ENCODE assay signal across 14 cellular contexts in genomic region chr2:37829616-37830385, GRCh38.
DNase-seq lines count a peak whose midpoint lies in the region; ATAC-seq and TF ChIP-seq lines count a peak whose summit lies in the region.
"Had no signal": no experiment of that assay in that cellular context is flagged by ENCODE, and none has a peak within 500 bp of the region (broad histone marks: within the 10 kb centered on the region; RNA-seq: fewer than 3 reads in every experiment).

No MANE protein-coding gene starts in this region.

- H3K4me3 ChIP-seq in right atrium auricular region (no peak overlapping the region), muscle layer of colon (ENCODE audit: low read depth in 1 of 2, low read length in 2 of 2) (no peak overlapping the region)
- H3K4me3 ChIP-seq: lung, stomach had no signal

- DNase-seq in right atrium auricular region (ENCODE audit: low spot score), result no peak
- DNase-seq in left cardiac atrium, result no peak
- DNase-seq in iPS-NIHi7 (ENCODE audit: extremely low spot score), result no peak
- DNase-seq in NCI-H2081 treated with DMSO at 0.1 percent for 48 hours (lab: John Stamatoyannopoulos, UW), result no peak
- no peak for DNase-seq in activated CD4-positive, CD25-positive, alpha-beta regulatory T cell treated with anti-CD3 and anti-CD28 coated beads, Interleukin-2, amount 50 U/mL, for 72 hours
- DNase-seq: DND-41, NCI-H1694, NCI-H774, small intestine, stomach had no signal

- H3K27me3 ChIP-seq in right atrium auricular region, result no peaks in the 10 kb centered on the region
- H3K27me3 ChIP-seq in muscle layer of colon (ENCODE audit: control insufficient read depth in 1 of 2, insufficient read depth in 2 of 2, low read length in 2 of 2), result no peaks in the 10 kb centered on the region
- H3K27me3 ChIP-seq: stomach had no signal

- H3K27ac ChIP-seq in right atrium auricular region (peak overlapping the region; percentile 20 to 69), muscle layer of colon (ENCODE audit: low read depth, low read length) (peak overlapping the region; percentile 25)

- H3K9me3 ChIP-seq in right atrium auricular region, result no peaks in the 10 kb centered on the region
- H3K9me3 ChIP-seq in muscle layer of colon (ENCODE audit: low read length), result no peaks in the 10 kb centered on the region
- H3K9me3 ChIP-seq: stomach had no signal

- intact Hi-C loops in left cardiac atrium (cut with DNase I), result loop anchor here in 1 of 2 donors (5.0 kb wide), 3 partner anchors 48 to 432 kb away; partner anchors contain the start of gene CDC42EP3

- H3K9ac ChIP-seq in muscle layer of colon (ENCODE audit: low read length), result no peak overlapping the region

- no peaks in the 10 kb centered on the region for H3K36me3 ChIP-seq in right atrium auricular region
- H3K36me3 ChIP-seq in muscle layer of colon (ENCODE audit: insufficient read depth, low read length), result no peaks in the 10 kb centered on the region
- H3K36me3 ChIP-seq: stomach had no signal

- H3K4me1 ChIP-seq in right atrium auricular region, result peaks cover 0 to 36% of the 10 kb centered on the region in 2 donors
- peaks cover 18% of the 10 kb centered on the region for H3K4me1 ChIP-seq in muscle layer of colon (ENCODE audit: insufficient read depth, low read length)

- no peak for TF ChIP-seq CTCF in right atrium auricular region (IDR thresholded peaks at IDR 0.05)

- ATAC-seq in left cardiac atrium (no peak), SK-N-SH treated with all-trans-retinoic acid at 6 μM for 48 hours (no peak; the same call in 2 of the 3 replicates), GM18520 (IDR thresholded peaks at IDR 0.05; ENCODE audit: unreplicated experiment) (no peak)

TF ChIP-seq in SK-N-SH treated with all-trans-retinoic acid at 6 μM for 48 hours, 23 proteins besides CTCF, POLR2A, EP300 and RAD21:
- TF ChIP-seq ZNF8 (CRISPR knock-in tag; IDR thresholded peaks at IDR 0.05) (peak; percentile 22; the same call in 1 of the 2 replicates), ISL1 (CRISPR knock-in tag; IDR thresholded peaks at IDR 0.05) (no peak)
